ENCODE assay signal across 8 cellular contexts in the genomic region with DNA sequence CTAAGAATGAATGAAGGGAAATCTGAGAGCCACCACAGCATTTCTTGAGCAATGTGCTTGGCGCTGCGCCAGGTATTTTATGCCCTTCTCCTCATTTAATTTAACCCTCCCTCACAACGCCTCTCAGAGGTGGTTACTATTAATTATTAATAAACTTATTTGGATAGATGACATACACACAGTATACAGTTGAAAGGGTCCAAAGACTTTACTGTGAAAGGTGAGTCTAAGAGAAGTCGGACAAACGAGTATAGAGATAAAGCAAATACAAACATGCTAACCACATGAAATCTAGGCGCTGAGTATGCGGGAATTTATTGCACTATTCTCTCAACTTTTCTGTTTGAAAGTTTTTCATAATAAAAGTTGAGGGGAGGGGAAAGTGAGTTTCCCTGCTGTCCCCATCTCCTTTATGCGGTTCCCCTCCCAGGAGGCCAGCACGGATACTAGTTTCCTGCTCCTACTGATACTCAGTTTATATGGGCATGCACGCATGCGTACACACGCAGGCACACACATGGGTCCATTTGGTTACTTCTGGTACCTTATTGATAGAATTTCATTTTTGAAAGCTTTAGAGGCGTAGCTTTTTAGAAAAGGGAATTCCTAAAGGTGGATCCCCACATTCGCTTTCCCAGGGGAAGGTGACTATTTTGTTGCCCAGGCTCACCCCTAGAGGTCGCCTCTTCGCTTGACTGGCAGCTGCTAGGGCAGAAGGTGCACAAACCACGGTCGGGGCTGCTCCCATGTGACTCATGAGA. TPM values are rescaled to one million over a fixed set of nuclear protein-coding genes. Genes with fewer than 3 reads are reported as not detected.
DNase-seq lines count a peak whose midpoint lies in the region; ATAC-seq and TF ChIP-seq lines count a peak whose summit lies in the region.

No MANE protein-coding gene starts in this region.

- H4K91ac ChIP-seq in trophoblast cell (ENCODE audit: low read depth, low read length) = no peak overlapping the region

- H2BK5ac ChIP-seq in trophoblast cell (ENCODE audit: low read depth, low read length, poor library complexity) = no peak overlapping the region

- no peaks in the 10 kb centered on the region for H3K79me1 ChIP-seq in trophoblast cell (ENCODE audit: low read length)

- peak overlapping the region; percentile 87 for H2AFZ ChIP-seq in trophoblast cell (ENCODE audit: insufficient read depth, low read length, poor library complexity)

- no peak overlapping the region for H3K4me2 ChIP-seq in trophoblast cell (ENCODE audit: low read length)

- ATAC-seq in GM21447 (IDR thresholded peaks at IDR 0.05; ENCODE audit: unreplicated experiment) (peak; percentile 94), upper lobe of left lung (ENCODE audit: low FRiP score in 2 of 2) (peak; percentile 90 to 95)

- no peaks in the 10 kb centered on the region for H3K36me3 Mint-ChIP-seq in activated naive CD4-positive, alpha-beta T cell treated with anti-CD3 and anti-CD28 coated beads, Interleukin-2, amount 10 ng/mL, durations not matched to agents 7 days and 5 days

- no peak overlapping the region for H2AK5ac ChIP-seq in trophoblast cell (ENCODE audit: low read length)

- no peak overlapping the region for H3K4me3 ChIP-seq in Jurkat, Clone E6-1 (ENCODE audit: low read length)
- H3K4me3 ChIP-seq in trophoblast cell (ENCODE audit: low read depth, low read length) (no peak overlapping the region), upper lobe of left lung (peak overlapping the region in 3 of 4 donors; percentile 7 to 37 (median 20))

- no peaks in the 10 kb centered on the region for H3K27me3 Mint-ChIP-seq in activated naive CD4-positive, alpha-beta T cell treated with anti-CD3 and anti-CD28 coated beads, Interleukin-2, amount 10 ng/mL, durations not matched to agents 7 days and 5 days

- peak; percentile 59 to 76 (median 72) for TF ChIP-seq CTCF in upper lobe of left lung (IDR thresholded peaks at IDR 0.05)

- H3K23ac ChIP-seq in trophoblast cell (ENCODE audit: low read length) = no peak overlapping the region

- DNase-seq in DMS 273 treated with DMSO at 0.1 percent for 48 hours (lab: John Stamatoyannopoulos, UW) (peak; percentile 58), SK-N-DZ (ENCODE audit: low spot score) (peak; percentile 68), glomerular visceral epithelial cell (ENCODE audit: extremely low spot score) (peak; percentile 83), trophoblast cell (peak; percentile 69 to 77), upper lobe of left lung (peak in 1 of 2 donors; percentile 83)
- DNase-seq in Jurkat, Clone E6-1 (ENCODE audit: low read depth, low spot score) = peak; percentile 45
- peak; percentile 74 for DNase-seq in activated naive CD4-positive, alpha-beta T cell treated with anti-CD3 and anti-CD28 coated beads, Interleukin-2, amount 10 ng/mL, durations not matched to agents 7 days and 5 days

- H3K27ac ChIP-seq in trophoblast cell (ENCODE audit: low read depth, low read length) (no peak overlapping the region), upper lobe of left lung (no peak overlapping the region)

- no peak overlapping the region for H4K12ac ChIP-seq in trophoblast cell (ENCODE audit: low read depth, low read length)

- no peak overlapping the region for H3K27ac Mint-ChIP-seq in activated naive CD4-positive, alpha-beta T cell treated with anti-CD3 and anti-CD28 coated beads, Interleukin-2, amount 10 ng/mL, durations not matched to agents 7 days and 5 days

- no peaks in the 10 kb centered on the region for H3K9me3 Mint-ChIP-seq in activated naive CD4-positive, alpha-beta T cell treated with anti-CD3 and anti-CD28 coated beads, Interleukin-2, amount 10 ng/mL, durations not matched to agents 7 days and 5 days

- no peak overlapping the region for H2BK120ac ChIP-seq in trophoblast cell (ENCODE audit: insufficient read depth, low read length, poor library complexity)

- no peak overlapping the region for H3K14ac ChIP-seq in trophoblast cell (ENCODE audit: low read length)

- H3K27me3 ChIP-seq in trophoblast cell (ENCODE audit: insufficient read depth, low read length) (no peaks in the 10 kb centered on the region), upper lobe of left lung (no peaks in the 10 kb centered on the region)

- peaks cover 8% of the 10 kb centered on the region for H3K4me1 Mint-ChIP-seq in activated naive CD4-positive, alpha-beta T cell treated with anti-CD3 and anti-CD28 coated beads, Interleukin-2, amount 10 ng/mL, durations not matched to agents 7 days and 5 days

- WGBS in trophoblast cell (ENCODE audit: extremely low coverage, insufficient coverage, insufficient read length) = no CpG with 5 or more reads among the region's 18 CpGs
- WGBS in upper lobe of left lung, 2 donors = 15 to 21% methylated on average over 16 to 18 of the region's 18 CpGs

- no peak overlapping the region for H2BK12ac ChIP-seq in trophoblast cell (ENCODE audit: low read length)

- no peak overlapping the region for H3K4ac ChIP-seq in trophoblast cell (ENCODE audit: low read depth, low read length)

- no peak for TF ChIP-seq POLR2A in upper lobe of left lung (IDR thresholded peaks at IDR 0.05)

- H3K36me3 ChIP-seq in trophoblast cell (ENCODE audit: control insufficient read depth in 1 of 2, insufficient read depth in 2 of 2, low read length in 2 of 2) (no peaks in the 10 kb centered on the region), upper lobe of left lung (no peaks in the 10 kb centered on the region)

- H3K9ac ChIP-seq in trophoblast cell (ENCODE audit: low read length) = no peak overlapping the region

- no peak overlapping the region for H3K4me3 Mint-ChIP-seq in activated naive CD4-positive, alpha-beta T cell treated with anti-CD3 and anti-CD28 coated beads, Interleukin-2, amount 10 ng/mL, durations not matched to agents 7 days and 5 days

- CTCF ChIA-PET in activated naive CD4-positive, alpha-beta T cell treated with anti-CD3 and anti-CD28 coated beads, Interleukin-2, amount 10 ng/mL, durations not matched to agents 7 days and 5 days (lab: Charles Lee) = interaction anchor here (0.7 to 1.3 kb wide), 15 partner anchors 9 to 143 kb away, joined by 3 to 10 read pairs (median 4); partner anchors contain the start of gene KCTD6

- H3K18ac ChIP-seq in trophoblast cell (ENCODE audit: low read length) = no peak overlapping the region

- no peaks in the 10 kb centered on the region for H3K4me1 ChIP-seq in trophoblast cell (ENCODE audit: control insufficient read depth in 1 of 2, insufficient read depth in 2 of 2, low read length in 2 of 2)
- peaks cover 6 to 14% (median 10%) of the 10 kb centered on the region in 4 donors for H3K4me1 ChIP-seq in upper lobe of left lung

- no peaks in the 10 kb centered on the region for H3K9me3 ChIP-seq in trophoblast cell (ENCODE audit: insufficient read depth, low read depth, low read length)
- H3K9me3 ChIP-seq in upper lobe of left lung = no peaks in the 10 kb centered on the region

- no peaks in the 10 kb centered on the region for H3K79me2 ChIP-seq in trophoblast cell (ENCODE audit: control insufficient read depth, insufficient read depth, low read length, poor library complexity)

- H4K8ac ChIP-seq in trophoblast cell (ENCODE audit: low read depth, low read length) = no peak overlapping the region

- no peak for TF ChIP-seq EP300 in upper lobe of left lung (IDR thresholded peaks at IDR 0.05)

RNA-seq across cellular contexts. Expression of gene KCTD6, which starts 28.5 kb away (rescaled TPM):
- 5.9 TPM for polyA plus RNA-seq in Jurkat, Clone E6-1 (2012; ENCODE audit: insufficient read depth, insufficient read length)
- polyA plus RNA-seq in SK-N-DZ (2014; cell fraction: cytosol; rRNA removed) = 18.0 and 21.8 TPM in 2 replicates
- 25.7 and 42.9 TPM in 2 replicates for polyA plus RNA-seq in SK-N-DZ (2014; cell fraction: nucleus; rRNA removed)
- polyA plus RNA-seq in trophoblast cell (2013) = 8.6 and 9.5 TPM in 2 replicates
- 10 to 100 TPM in 1 of 6 donors, 1 to 10 TPM in 5; 2.2 to 13.1 (median 6.0) TPM for total RNA-seq in upper lobe of left lung

RNA-seq across cellular contexts. Expression of gene PDHB, which starts 29.7 kb away (rescaled TPM):
- 115 TPM for polyA plus RNA-seq in Jurkat, Clone E6-1 (2012; ENCODE audit: insufficient read depth, insufficient read length)
- polyA plus RNA-seq in SK-N-DZ (2014; cell fraction: cytosol; rRNA removed) = 126 and 131 TPM in 2 replicates
- 58.6 and 84.8 TPM in 2 replicates for polyA plus RNA-seq in SK-N-DZ (2014; cell fraction: nucleus; rRNA removed)
- 72.4 and 74.4 TPM in 2 replicates for polyA plus RNA-seq in trophoblast cell (2013)
- 10 to 100 TPM; 20.4 to 81.4 (median 48.5) TPM for total RNA-seq in upper lobe of left lung

Comparison
In these comparisons a context has a peak if more than half of its experiments do, and no peak if none do; other contexts are left out.
1. H3K4me3 ChIP-seq: peak in upper lobe of left lung (3 of 4); none in Jurkat, Clone E6-1 (single experiment) and trophoblast cell (single experiment).